Comparison of ENCODE assay signal across 16 cellular contexts in genomic region chr2:137566387-137566786, GRCh38.
DNase-seq lines count a peak whose midpoint lies in the region; ATAC-seq and TF ChIP-seq lines count a peak whose summit lies in the region.
"Had no signal": no experiment of that assay in that cellular context is flagged by ENCODE, and none has a peak within 500 bp of the region (broad histone marks: within the 10 kb centered on the region; RNA-seq: fewer than 3 reads in every experiment).

No MANE protein-coding gene starts in this region.

- no peaks in the 10 kb centered on the region for H4K20me1 ChIP-seq in GM23248 (ENCODE audit: insufficient read depth)
- H4K20me1 ChIP-seq: BLaER1 had no signal

- 0 to 6% methylated on average over 1 of the region's 1 CpG for WGBS in GM23248 (ENCODE audit: low coverage in 1 of 2, low lambda C conversion rate in 2 of 2, missing lambda C conversion rate in 2 of 2), 2 experiments

- H3K9ac ChIP-seq in GM23248: no peak overlapping the region
- H3K9ac ChIP-seq: BLaER1 had no signal

- H3K4me3 ChIP-seq in GM23248 (no peak overlapping the region), RWPE2 (ENCODE audit: severe bottlenecking) (no peak overlapping the region)
- H3K4me3 ChIP-seq: BLaER1 had no signal

- no peaks in the 10 kb centered on the region for H3K4me1 ChIP-seq in GM23248 (ENCODE audit: insufficient read depth)
- no peaks in the 10 kb centered on the region for H3K4me1 ChIP-seq in RWPE2 (ENCODE audit: insufficient read depth, poor library complexity, severe bottlenecking)
- H3K4me1 ChIP-seq in foreskin keratinocyte: no peaks in the 10 kb centered on the region

- H3K9me3 ChIP-seq in GM23248 (ENCODE audit: low read depth): no peaks in the 10 kb centered on the region
- H3K9me3 ChIP-seq in RWPE2 (ENCODE audit: severe bottlenecking): no peaks in the 10 kb centered on the region

- no peak for TF ChIP-seq CTCF in RWPE2 (IDR thresholded peaks at IDR 0.05; ENCODE audit: poor library complexity, severe bottlenecking)
- no peak for TF ChIP-seq CTCF in foreskin keratinocyte (conservative IDR thresholded peaks at IDR 0.05)
- no peak for TF ChIP-seq CTCF in omental fat pad (IDR thresholded peaks at IDR 0.05)

- no peak overlapping the region for H3K27ac ChIP-seq in GM23248
- H3K27ac ChIP-seq in RWPE2 (ENCODE audit: poor library complexity, severe bottlenecking): no peak overlapping the region
- H3K27ac ChIP-seq in foreskin keratinocyte: no peak overlapping the region
- H3K27ac ChIP-seq: BLaER1 had no signal

- no peak overlapping the region for H3K4me2 ChIP-seq in GM23248 (ENCODE audit: unreplicated experiment)
- H3K4me2 ChIP-seq: BLaER1 had no signal

- no peaks in the 10 kb centered on the region for H3K79me2 ChIP-seq in GM23248 (ENCODE audit: insufficient read depth)

- DNase-seq in GM23248 (peak; percentile 2), RWPE2 (ENCODE audit: low spot score) (no peak), foreskin keratinocyte (peak; percentile 31 to 62), omental fat pad (ENCODE audit: low spot score) (no peak), HuH-7 (ENCODE audit: low spot score) (no peak), NCI-H748 treated with DMSO at 0.1 percent for 48 hours (lab: John Stamatoyannopoulos, UW) (no peak)
- no peak for DNase-seq in activated CD4-positive, alpha-beta T cell treated with anti-CD3 and anti-CD28 coated beads for 48 hours
- DNase-seq: 8988T; CD4-positive, alpha-beta memory T cell; DMS153; DMS79; GDM1; H9; IMR-90 had no signal

- no peaks in the 10 kb centered on the region for H3K9me2 ChIP-seq in GM23248 (ENCODE audit: insufficient read depth)

- no peaks in the 10 kb centered on the region for H3K27me3 ChIP-seq in GM23248 (replicated peaks; ENCODE audit: insufficient read depth)
- H3K27me3 ChIP-seq in RWPE2 (ENCODE audit: insufficient read depth, poor library complexity, severe bottlenecking): no peaks in the 10 kb centered on the region
- no peaks in the 10 kb centered on the region for H3K27me3 ChIP-seq in foreskin keratinocyte
- H3K27me3 ChIP-seq: BLaER1 had no signal

- H3F3A ChIP-seq in GM23248 (ENCODE audit: insufficient read depth): no peaks in the 10 kb centered on the region

- in situ Hi-C loops in GM23248 (cut with MboI): no loop called here

- H3K36me3 ChIP-seq in GM23248 (ENCODE audit: low read depth) (no peaks in the 10 kb centered on the region), RWPE2 (ENCODE audit: low read depth) (no peaks in the 10 kb centered on the region)
- H3K36me3 ChIP-seq: BLaER1 had no signal

- peak; percentile 71 for ATAC-seq in RWPE2 (ENCODE audit: low read depth)
- peak; percentile 59 for ATAC-seq in foreskin keratinocyte
- ATAC-seq in omental fat pad (ENCODE audit: low FRiP score): peak; percentile 32
- no peak for ATAC-seq in HG03280 (IDR thresholded peaks at IDR 0.05; ENCODE audit: unreplicated experiment)

- H2AFZ ChIP-seq in GM23248: no peak overlapping the region

Comparison
In these comparisons a context has a peak if more than half of its experiments do, and no peak if none do; other contexts are left out.
1. DNase-seq: peak in GM23248 (single experiment) and foreskin keratinocyte (2 of 2); none in RWPE2 (single experiment), omental fat pad (single experiment), HuH-7 (single experiment), NCI-H748 treated with DMSO at 0.1 percent for 48 hours (single experiment) and activated CD4-positive, alpha-beta T cell treated with anti-CD3 and anti-CD28 coated beads for 48 hours (single experiment).